1 cellular context compared by ENCODE assay signal in the genomic region with DNA sequence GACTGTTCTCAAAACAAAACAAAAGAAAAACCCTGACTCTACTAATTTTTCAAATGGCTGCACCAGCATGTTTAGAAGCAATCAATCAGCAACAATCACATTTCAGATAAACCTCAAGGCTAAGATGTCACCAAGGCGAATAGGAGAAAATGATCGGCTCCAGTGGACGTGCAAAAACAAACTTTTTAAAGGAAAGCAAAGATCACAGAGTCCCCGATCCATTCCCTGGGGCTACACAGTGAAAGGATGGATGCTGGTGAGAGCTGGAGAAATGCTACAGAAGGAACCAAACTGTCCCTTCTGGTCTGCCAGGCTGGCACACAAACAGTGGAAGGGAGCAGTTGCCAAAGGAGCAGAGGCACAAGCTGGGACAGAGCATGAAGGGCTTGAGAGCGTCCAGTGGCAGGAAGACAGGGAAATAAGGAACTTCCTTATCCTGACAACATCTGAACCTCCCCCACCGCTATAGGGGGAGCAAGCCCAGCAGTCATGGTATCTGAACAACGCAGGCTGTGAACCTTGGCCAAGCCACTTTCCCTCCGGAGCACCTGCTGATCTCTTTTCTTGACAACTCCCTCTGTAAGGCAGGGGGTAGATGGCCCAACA.
TF ChIP-seq lines count a peak whose summit lies in the region.

No MANE protein-coding gene starts in this region.

TF ChIP-seq in K562, 482 proteins besides CTCF, POLR2A, EP300 and RAD21 (continued from another document and continues in another):
- TF ChIP-seq EWSR1 (IDR thresholded peaks at IDR 0.05; ENCODE audit: borderline replicate concordance, low read depth, partially characterized antibody) (no peak), OTX1 (CRISPR knock-in tag; IDR thresholded peaks at IDR 0.05) (peak; percentile 83; the same call in 1 of the 2 replicates), CBX1 (IDR thresholded peaks at IDR 0.05; ENCODE audit: low read depth) (peak; percentile 77; the same call in 1 of the 2 replicates), CREB1 (IDR thresholded peaks at IDR 0.05) (peak; percentile 69), CREB1 (CRISPR knock-in tag; IDR thresholded peaks at IDR 0.05) (no peak), PHF8 (IDR thresholded peaks at IDR 0.05; ENCODE audit: borderline replicate concordance, low read length) (peak; percentile 40; the same call in 1 of the 2 replicates), ZNF311 (CRISPR knock-in tag; IDR thresholded peaks at IDR 0.05) (peak; percentile 74), L3MBTL2 (IDR thresholded peaks at IDR 0.05) (peak; percentile 92), NEUROD1 (IDR thresholded peaks at IDR 0.05; ENCODE audit: borderline replicate concordance, low read depth, low read length, partially characterized antibody) (peak; percentile 89), TCFL5 (CRISPR knock-in tag; conservative IDR thresholded peaks at IDR 0.05) (0 out of 2 replicates have a peak, but pooled peaks have one; percentile 58), JUND (IDR thresholded peaks at IDR 0.05; ENCODE audit: borderline replicate concordance, low read depth, low read length) (peak; percentile 87), JUND (tag; IDR thresholded peaks at IDR 0.05; ENCODE audit: borderline replicate concordance, low read depth, low read length) (peak; percentile 80; the same call in 2 of the 3 replicates), ZEB2 (IDR thresholded peaks at IDR 0.05) (peak; percentile 90), STAT5A (IDR thresholded peaks at IDR 0.05; ENCODE audit: borderline replicate concordance, low read length) (peak; percentile 94), ZNF586 (CRISPR knock-in tag; conservative IDR thresholded peaks at IDR 0.05) (no peak), SMAD4 (CRISPR knock-in tag; conservative IDR thresholded peaks at IDR 0.05) (peak; percentile 93), POLR2AphosphoS2 (IDR thresholded peaks at IDR 0.05; ENCODE audit: low read length) (no peak)
- TF ChIP-seq, protein P1, sequence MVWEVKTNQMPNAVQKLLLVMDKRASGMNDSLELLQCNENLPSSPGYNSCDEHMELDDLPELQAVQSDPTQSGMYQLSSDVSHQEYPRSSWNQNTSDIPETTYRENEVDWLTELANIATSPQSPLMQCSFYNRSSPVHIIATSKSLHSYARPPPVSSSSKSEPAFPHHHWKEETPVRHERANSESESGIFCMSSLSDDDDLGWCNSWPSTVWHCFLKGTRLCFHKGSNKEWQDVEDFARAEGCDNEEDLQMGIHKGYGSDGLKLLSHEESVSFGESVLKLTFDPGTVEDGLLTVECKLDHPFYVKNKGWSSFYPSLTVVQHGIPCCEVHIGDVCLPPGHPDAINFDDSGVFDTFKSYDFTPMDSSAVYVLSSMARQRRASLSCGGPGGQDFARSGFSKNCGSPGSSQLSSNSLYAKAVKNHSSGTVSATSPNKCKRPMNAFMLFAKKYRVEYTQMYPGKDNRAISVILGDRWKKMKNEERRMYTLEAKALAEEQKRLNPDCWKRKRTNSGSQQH (CRISPR knock-in tag; IDR thresholded peaks at IDR 0.05), result peak; percentile 82; the same call in 1 of the 2 replicates
- TF ChIP-seq, protein P2, sequence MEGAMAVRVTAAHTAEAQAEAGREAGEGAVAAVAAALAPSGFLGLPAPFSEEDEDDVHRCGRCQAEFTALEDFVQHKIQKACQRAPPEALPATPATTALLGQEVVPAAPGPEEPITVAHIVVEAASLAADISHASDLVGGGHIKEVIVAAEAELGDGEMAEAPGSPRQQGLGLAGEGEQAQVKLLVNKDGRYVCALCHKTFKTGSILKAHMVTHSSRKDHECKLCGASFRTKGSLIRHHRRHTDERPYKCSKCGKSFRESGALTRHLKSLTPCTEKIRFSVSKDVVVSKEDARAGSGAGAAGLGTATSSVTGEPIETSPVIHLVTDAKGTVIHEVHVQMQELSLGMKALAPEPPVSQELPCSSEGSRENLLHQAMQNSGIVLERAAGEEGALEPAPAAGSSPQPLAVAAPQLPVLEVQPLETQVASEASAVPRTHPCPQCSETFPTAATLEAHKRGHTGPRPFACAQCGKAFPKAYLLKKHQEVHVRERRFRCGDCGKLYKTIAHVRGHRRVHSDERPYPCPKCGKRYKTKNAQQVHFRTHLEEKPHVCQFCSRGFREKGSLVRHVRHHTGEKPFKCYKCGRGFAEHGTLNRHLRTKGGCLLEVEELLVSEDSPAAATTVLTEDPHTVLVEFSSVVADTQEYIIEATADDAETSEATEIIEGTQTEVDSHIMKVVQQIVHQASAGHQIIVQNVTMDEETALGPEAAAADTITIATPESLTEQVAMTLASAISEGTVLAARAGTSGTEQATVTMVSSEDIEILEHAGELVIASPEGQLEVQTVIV (CRISPR knock-in tag; IDR thresholded peaks at IDR 0.05; ENCODE audit: borderline replicate concordance), result no peak
- TF ChIP-seq, protein P3, sequence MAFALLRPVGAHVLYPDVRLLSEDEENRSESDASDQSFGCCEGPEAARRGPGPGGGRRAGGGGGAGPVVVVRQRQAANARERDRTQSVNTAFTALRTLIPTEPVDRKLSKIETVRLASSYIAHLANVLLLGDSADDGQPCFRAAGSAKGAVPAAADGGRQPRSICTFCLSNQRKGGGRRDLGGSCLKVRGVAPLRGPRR (CRISPR knock-in tag; IDR thresholded peaks at IDR 0.05), result 0 out of 2 replicates have a peak, but pooled peaks have one; percentile 44
- TF ChIP-seq, protein P4, sequence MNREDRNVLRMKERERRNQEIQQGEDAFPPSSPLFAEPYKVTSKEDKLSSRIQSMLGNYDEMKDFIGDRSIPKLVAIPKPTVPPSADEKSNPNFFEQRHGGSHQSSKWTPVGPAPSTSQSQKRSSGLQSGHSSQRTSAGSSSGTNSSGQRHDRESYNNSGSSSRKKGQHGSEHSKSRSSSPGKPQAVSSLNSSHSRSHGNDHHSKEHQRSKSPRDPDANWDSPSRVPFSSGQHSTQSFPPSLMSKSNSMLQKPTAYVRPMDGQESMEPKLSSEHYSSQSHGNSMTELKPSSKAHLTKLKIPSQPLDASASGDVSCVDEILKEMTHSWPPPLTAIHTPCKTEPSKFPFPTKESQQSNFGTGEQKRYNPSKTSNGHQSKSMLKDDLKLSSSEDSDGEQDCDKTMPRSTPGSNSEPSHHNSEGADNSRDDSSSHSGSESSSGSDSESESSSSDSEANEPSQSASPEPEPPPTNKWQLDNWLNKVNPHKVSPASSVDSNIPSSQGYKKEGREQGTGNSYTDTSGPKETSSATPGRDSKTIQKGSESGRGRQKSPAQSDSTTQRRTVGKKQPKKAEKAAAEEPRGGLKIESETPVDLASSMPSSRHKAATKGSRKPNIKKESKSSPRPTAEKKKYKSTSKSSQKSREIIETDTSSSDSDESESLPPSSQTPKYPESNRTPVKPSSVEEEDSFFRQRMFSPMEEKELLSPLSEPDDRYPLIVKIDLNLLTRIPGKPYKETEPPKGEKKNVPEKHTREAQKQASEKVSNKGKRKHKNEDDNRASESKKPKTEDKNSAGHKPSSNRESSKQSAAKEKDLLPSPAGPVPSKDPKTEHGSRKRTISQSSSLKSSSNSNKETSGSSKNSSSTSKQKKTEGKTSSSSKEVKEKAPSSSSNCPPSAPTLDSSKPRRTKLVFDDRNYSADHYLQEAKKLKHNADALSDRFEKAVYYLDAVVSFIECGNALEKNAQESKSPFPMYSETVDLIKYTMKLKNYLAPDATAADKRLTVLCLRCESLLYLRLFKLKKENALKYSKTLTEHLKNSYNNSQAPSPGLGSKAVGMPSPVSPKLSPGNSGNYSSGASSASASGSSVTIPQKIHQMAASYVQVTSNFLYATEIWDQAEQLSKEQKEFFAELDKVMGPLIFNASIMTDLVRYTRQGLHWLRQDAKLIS (CRISPR knock-in tag; IDR thresholded peaks at IDR 0.05), result peak; percentile 54; the same call in 1 of the 2 replicates
- TF ChIP-seq, protein P5, sequence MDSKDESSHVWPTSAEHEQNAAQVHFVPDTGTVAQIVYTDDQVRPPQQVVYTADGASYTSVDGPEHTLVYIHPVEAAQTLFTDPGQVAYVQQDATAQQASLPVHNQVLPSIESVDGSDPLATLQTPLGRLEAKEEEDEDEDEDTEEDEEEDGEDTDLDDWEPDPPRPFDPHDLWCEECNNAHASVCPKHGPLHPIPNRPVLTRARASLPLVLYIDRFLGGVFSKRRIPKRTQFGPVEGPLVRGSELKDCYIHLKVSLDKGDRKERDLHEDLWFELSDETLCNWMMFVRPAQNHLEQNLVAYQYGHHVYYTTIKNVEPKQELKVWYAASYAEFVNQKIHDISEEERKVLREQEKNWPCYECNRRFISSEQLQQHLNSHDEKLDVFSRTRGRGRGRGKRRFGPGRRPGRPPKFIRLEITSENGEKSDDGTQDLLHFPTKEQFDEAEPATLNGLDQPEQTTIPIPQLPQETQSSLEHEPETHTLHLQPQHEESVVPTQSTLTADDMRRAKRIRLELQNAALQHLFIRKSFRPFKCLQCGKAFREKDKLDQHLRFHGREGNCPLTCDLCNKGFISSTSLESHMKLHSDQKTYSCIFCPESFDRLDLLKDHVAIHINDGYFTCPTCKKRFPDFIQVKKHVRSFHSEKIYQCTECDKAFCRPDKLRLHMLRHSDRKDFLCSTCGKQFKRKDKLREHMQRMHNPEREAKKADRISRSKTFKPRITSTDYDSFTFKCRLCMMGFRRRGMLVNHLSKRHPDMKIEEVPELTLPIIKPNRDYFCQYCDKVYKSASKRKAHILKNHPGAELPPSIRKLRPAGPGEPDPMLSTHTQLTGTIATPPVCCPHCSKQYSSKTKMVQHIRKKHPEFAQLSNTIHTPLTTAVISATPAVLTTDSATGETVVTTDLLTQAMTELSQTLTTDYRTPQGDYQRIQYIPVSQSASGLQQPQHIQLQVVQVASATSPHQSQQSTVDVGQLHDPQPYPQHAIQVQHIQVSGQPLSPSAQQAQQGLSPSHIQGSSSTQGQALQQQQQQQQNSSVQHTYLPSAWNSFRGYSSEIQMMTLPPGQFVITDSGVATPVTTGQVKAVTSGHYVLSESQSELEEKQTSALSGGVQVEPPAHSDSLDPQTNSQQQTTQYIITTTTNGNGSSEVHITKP (IDR thresholded peaks at IDR 0.05; ENCODE audit: partially characterized antibody), result peak; percentile 56
- TF ChIP-seq, protein P6, sequence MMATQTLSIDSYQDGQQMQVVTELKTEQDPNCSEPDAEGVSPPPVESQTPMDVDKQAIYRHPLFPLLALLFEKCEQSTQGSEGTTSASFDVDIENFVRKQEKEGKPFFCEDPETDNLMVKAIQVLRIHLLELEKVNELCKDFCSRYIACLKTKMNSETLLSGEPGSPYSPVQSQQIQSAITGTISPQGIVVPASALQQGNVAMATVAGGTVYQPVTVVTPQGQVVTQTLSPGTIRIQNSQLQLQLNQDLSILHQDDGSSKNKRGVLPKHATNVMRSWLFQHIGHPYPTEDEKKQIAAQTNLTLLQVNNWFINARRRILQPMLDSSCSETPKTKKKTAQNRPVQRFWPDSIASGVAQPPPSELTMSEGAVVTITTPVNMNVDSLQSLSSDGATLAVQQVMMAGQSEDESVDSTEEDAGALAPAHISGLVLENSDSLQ (IDR thresholded peaks at IDR 0.05), result peak; percentile 59
- TF ChIP-seq, protein P7, sequence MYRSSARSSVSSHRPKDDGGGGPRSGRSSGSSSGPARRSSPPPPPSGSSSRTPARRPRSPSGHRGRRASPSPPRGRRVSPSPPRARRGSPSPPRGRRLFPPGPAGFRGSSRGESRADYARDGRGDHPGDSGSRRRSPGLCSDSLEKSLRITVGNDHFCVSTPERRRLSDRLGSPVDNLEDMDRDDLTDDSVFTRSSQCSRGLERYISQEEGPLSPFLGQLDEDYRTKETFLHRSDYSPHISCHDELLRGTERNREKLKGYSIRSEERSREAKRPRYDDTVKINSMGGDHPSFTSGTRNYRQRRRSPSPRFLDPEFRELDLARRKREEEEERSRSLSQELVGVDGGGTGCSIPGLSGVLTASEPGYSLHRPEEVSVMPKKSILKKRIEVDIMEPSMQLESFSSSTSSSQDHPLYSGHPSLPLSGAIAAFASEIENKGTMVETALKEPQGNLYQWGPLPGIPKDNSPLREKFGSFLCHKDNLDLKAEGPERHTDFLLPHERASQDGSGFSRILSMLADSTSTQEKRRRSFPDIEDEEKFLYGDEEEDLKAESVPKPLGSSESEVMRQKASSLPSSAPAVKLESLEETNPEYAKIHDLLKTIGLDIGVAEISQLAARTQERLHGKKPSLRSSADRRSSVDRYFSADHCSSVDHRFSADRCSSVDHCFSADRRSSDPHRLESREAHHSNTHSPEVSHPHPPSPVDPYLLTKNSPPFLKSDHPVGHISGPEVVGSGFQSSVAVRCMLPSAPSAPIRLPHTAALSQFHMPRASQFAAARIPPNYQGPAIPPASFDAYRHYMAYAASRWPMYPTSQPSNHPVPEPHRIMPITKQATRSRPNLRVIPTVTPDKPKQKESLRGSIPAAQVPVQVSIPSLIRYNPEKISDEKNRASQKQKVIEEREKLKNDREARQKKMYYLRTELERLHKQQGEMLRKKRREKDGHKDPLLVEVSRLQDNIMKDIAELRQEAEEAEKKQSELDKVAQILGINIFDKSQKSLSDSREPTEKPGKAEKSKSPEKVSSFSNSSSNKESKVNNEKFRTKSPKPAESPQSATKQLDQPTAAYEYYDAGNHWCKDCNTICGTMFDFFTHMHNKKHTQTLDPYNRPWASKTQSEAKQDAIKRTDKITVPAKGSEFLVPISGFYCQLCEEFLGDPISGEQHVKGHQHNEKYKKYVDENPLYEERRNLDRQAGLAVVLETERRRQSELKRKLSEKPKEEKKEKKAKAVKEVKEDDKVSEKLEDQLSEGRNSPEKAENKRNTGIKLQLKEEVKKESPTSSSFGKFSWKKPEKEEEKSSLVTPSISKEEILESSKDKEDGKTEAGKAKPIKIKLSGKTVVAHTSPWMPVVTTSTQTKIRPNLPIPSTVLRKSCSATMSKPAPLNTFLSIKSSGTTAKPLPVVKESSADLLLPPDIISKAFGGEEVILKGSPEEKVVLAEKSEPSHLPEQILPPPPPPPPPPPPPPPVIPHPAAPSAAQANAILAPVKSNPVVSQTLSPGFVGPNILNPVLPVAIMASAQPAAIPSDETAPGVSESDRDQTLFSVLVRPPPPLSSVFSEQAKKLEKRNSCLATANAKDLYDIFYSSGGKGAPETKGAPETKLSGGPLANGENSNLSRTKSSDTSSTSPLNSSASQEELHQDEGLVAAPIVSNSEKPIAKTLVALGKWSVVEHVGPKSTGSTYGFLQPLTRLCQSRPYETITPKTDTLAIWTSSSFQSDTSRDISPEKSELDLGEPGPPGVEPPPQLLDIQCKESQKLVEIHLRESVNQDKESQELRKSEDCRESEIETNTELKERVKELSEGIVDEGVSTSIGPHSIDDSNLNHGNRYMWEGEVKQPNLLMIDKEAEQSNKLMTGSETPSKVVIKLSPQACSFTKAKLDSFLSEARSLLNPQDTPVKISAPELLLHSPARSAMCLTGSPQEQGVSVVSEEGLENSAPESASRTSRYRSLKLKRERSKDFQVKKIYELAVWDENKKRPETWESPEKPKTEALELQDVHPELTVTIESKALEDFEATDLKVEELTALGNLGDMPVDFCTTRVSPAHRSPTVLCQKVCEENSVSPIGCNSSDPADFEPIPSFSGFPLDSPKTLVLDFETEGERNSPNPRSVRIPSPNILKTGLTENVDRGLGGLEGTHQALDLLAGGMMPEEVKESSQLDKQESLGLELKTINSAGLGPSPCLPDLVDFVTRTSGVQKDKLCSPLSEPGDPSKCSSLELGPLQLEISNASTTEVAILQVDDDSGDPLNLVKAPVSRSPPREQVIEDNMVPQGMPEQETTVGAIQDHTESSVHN (IDR thresholded peaks at IDR 0.05; ENCODE audit: borderline replicate concordance in 1 of 2, low read depth in 1 of 2), result peak in 1 of 2 experiments; percentile 37; a peak in 1 of 4 replicates
- TF ChIP-seq, protein P8, sequence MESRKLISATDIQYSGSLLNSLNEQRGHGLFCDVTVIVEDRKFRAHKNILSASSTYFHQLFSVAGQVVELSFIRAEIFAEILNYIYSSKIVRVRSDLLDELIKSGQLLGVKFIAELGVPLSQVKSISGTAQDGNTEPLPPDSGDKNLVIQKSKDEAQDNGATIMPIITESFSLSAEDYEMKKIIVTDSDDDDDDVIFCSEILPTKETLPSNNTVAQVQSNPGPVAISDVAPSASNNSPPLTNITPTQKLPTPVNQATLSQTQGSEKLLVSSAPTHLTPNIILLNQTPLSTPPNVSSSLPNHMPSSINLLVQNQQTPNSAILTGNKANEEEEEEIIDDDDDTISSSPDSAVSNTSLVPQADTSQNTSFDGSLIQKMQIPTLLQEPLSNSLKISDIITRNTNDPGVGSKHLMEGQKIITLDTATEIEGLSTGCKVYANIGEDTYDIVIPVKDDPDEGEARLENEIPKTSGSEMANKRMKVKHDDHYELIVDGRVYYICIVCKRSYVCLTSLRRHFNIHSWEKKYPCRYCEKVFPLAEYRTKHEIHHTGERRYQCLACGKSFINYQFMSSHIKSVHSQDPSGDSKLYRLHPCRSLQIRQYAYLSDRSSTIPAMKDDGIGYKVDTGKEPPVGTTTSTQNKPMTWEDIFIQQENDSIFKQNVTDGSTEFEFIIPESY (CRISPR knock-in tag; IDR thresholded peaks at IDR 0.05), result peak; percentile 67; the same call in 1 of the 2 replicates
